Comparison of ENCODE assay signal across 20 cellular contexts in genomic region chr22:38940985-38941384, GRCh38. TPM values are rescaled to one million over a fixed set of nuclear protein-coding genes. Genes with fewer than 3 reads are reported as not detected.
DNase-seq lines count a peak whose midpoint lies in the region; ATAC-seq and TF ChIP-seq lines count a peak whose summit lies in the region.
"Had no signal": no experiment of that assay in that cellular context is flagged by ENCODE, and none has a peak within 500 bp of the region (broad histone marks: within the 10 kb centered on the region; RNA-seq: fewer than 3 reads in every experiment).

No MANE protein-coding gene starts in this region.

- H3K27me3 Mint-ChIP-seq in activated CD4-positive, alpha-beta memory T cell treated with anti-CD3 and anti-CD28 coated beads, Interleukin-2, amount 10 ng/mL, durations not matched to agents 7 days and 5 days = peaks cover 39% of the 10 kb centered on the region

- intact Hi-C loops in head of caudate nucleus (cut with DNase I) = no loop called here

- no peaks in the 10 kb centered on the region for H3K9me3 Mint-ChIP-seq in activated CD4-positive, alpha-beta memory T cell treated with anti-CD3 and anti-CD28 coated beads, Interleukin-2, amount 10 ng/mL, durations not matched to agents 7 days and 5 days

- H3K27ac Mint-ChIP-seq in activated CD4-positive, alpha-beta memory T cell treated with anti-CD3 and anti-CD28 coated beads, Interleukin-2, amount 10 ng/mL, durations not matched to agents 7 days and 5 days = peak overlapping the region; percentile 71

- H3K36me3 ChIP-seq in neutrophil = no peaks in the 10 kb centered on the region
- H3K36me3 ChIP-seq: colonic mucosa, esophagus squamous epithelium, stomach had no signal

- peaks cover 10% of the 10 kb centered on the region for H3K27me3 ChIP-seq in neutrophil
- H3K27me3 ChIP-seq: colonic mucosa had no signal

- no peaks in the 10 kb centered on the region for H3K9me3 ChIP-seq in neutrophil
- H3K9me3 ChIP-seq: A549, colonic mucosa, esophagus squamous epithelium, stomach had no signal

- CTCF ChIA-PET in activated CD4-positive, alpha-beta memory T cell treated with anti-CD3 and anti-CD28 coated beads, Interleukin-2, amount 10 ng/mL, durations not matched to agents 7 days and 5 days (lab: Charles Lee) = interaction anchor here (0.6 to 1.9 kb wide), 4 partner anchors 13 to 117 kb away, joined by 3 to 6 read pairs (median 5); no protein-coding TSS in a partner anchor

- ATAC-seq in HG02759 (IDR thresholded peaks at IDR 0.05; ENCODE audit: unreplicated experiment) (peak; percentile 19), HG03439 (IDR thresholded peaks at IDR 0.05; ENCODE audit: unreplicated experiment) (no peak)
- ATAC-seq: A549, right cardiac atrium had no signal

- peak; percentile 44 for DNase-seq in activated CD4-positive, alpha-beta T cell treated with anti-CD3 and anti-CD28 coated beads for 48 hours
- no peak for DNase-seq in activated CD4-positive, alpha-beta T cell treated with anti-CD3 and anti-CD28 coated beads for 4 hours
- no peak for DNase-seq in activated CD4-positive, alpha-beta memory T cell treated with anti-CD3 and anti-CD28 coated beads, Interleukin-2, amount 10 ng/mL, durations not matched to agents 7 days and 5 days
- DNase-seq in cerebellar nuclear complex (lab: John Stamatoyannopoulos, UW) (no peak), head of caudate nucleus (no peak)
- DNase-seq: colonic mucosa, esophagus squamous epithelium, HCEC 1CT, Karpas-422, NCI-H187, NCI-H69 had no signal

- TF ChIP-seq CTCF in neutrophil (IDR thresholded peaks at IDR 0.05) = no peak

- H3K4me1 ChIP-seq in neutrophil (ENCODE audit: control insufficient read depth in 1 of 2, insufficient read depth in 1 of 2, low read depth in 1 of 2, low read length in 1 of 2) = peaks cover 56% of the 10 kb centered on the region in 2 experiments
- H3K4me1 ChIP-seq: A549, colonic mucosa had no signal

- H3K4me3 Mint-ChIP-seq in activated CD4-positive, alpha-beta memory T cell treated with anti-CD3 and anti-CD28 coated beads, Interleukin-2, amount 10 ng/mL, durations not matched to agents 7 days and 5 days = peak overlapping the region; percentile 72
- H3K4me3 Mint-ChIP-seq: nephron had no signal

- POLR2A ChIA-PET in activated CD4-positive, alpha-beta memory T cell treated with anti-CD3 and anti-CD28 coated beads, Interleukin-2, amount 10 ng/mL, durations not matched to agents 7 days and 5 days (lab: Charles Lee) = interaction anchor here (1.1 to 1.5 kb wide), 3 partner anchors 10 to 44 kb away, joined by 3 to 5 read pairs (median 5); no protein-coding TSS in a partner anchor

- H3K4me3 ChIP-seq in neutrophil (ENCODE audit: low read depth in 1 of 2, low read length in 1 of 2) = peak overlapping the region; percentile 12 to 51
- H3K4me3 ChIP-seq: A549, colonic mucosa, hepatocyte, stomach had no signal

- peaks cover 27% of the 10 kb centered on the region for H3K4me1 Mint-ChIP-seq in activated CD4-positive, alpha-beta memory T cell treated with anti-CD3 and anti-CD28 coated beads, Interleukin-2, amount 10 ng/mL, durations not matched to agents 7 days and 5 days

- peak overlapping the region; percentile 100 for H3K27ac ChIP-seq in neutrophil
- H3K27ac ChIP-seq: A549, colonic mucosa, esophagus squamous epithelium, hepatocyte had no signal

- no peaks in the 10 kb centered on the region for H3K36me3 Mint-ChIP-seq in activated CD4-positive, alpha-beta memory T cell treated with anti-CD3 and anti-CD28 coated beads, Interleukin-2, amount 10 ng/mL, durations not matched to agents 7 days and 5 days (ENCODE audit: low read depth)

RNA-seq across cellular contexts. Expression of gene APOBEC3A, which starts 16.4 kb away (rescaled TPM):
- total RNA-seq in activated CD4-positive, alpha-beta memory T cell treated with anti-CD3 and anti-CD28 coated beads, Interleukin-2, amount 10 ng/mL, durations not matched to agents 7 days and 5 days = not detected
- total RNA-seq: hepatocyte, RPMI7951 had no signal

RNA-seq across cellular contexts. Expression of gene APOBEC3B, which starts 41.2 kb away (rescaled TPM):
- total RNA-seq in activated CD4-positive, alpha-beta memory T cell treated with anti-CD3 and anti-CD28 coated beads, Interleukin-2, amount 10 ng/mL, durations not matched to agents 7 days and 5 days = 10 to 100 TPM; 51.6 to 51.9 TPM
